6 cellular contexts compared by ENCODE assay signal in the genomic region with DNA sequence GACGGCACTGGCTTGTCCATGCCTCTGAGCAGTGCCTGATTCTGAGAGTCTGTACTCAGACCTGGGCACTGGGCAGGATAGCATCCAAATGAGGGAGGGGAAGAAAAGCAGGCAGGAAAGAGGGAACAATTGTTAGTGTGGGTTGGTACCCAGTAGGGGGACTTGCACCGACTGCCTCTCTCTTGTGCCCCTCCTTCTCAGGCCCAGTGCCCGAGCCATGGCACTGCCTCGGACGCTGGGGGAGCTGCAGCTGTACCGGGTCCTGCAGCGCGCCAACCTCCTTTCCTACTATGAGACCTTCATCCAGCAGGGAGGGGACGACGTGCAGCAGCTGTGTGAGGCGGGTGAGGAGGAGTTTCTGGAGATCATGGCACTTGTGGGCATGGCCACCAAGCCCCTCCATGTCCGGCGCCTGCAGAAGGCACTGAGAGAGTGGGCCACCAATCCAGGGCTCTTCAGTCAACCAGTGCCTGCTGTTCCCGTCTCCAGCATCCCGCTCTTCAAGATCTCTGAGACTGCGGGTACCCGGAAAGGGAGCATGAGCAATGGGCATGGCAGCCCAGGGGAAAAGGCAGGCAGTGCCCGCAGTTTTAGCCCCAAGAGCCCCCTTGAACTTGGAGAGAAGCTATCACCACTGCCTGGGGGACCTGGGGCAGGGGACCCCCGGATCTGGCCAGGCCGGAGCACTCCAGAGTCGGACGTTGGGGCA. TPM values are rescaled to one million over a fixed set of nuclear protein-coding genes. Genes with fewer than 3 reads are reported as not detected.
DNase-seq lines count a peak whose midpoint lies in the region; ATAC-seq lines count a peak whose summit lies in the region.

No MANE protein-coding gene starts in this region.

- DNase-seq in CD4-positive, CD25-positive, alpha-beta regulatory T cell, result no peak
- DNase-seq in adipocyte (ENCODE audit: low read depth), result peak; percentile 55
- DNase-seq in stimulated activated CD8-positive, alpha-beta memory T cell treated with anti-CD3 and anti-CD28 coated beads, Interleukin-4, amount 100 ng/mL, for 48 hours, result no peak
- DNase-seq in NCI-H1417 (lab: John Stamatoyannopoulos, UW), result no peak
- DNase-seq in mesendoderm, result no peak

- H3K4me1 ChIP-seq in CD4-positive, CD25-positive, alpha-beta regulatory T cell (ENCODE audit: control insufficient read depth, insufficient read depth, low read length, poor library complexity, severe bottlenecking), result peaks cover 67% of the 10 kb centered on the region
- H3K4me1 ChIP-seq in adipocyte (ENCODE audit: control insufficient read depth, insufficient read depth, low read length), result peaks cover 48% of the 10 kb centered on the region
- H3K4me1 ChIP-seq in mucosa of rectum (ENCODE audit: control insufficient read depth in 2 of 2, insufficient read depth in 2 of 2, low read length in 2 of 2), result peaks cover 32 to 41% of the 10 kb centered on the region in 2 donors
- peaks cover 7% of the 10 kb centered on the region for H3K4me1 ChIP-seq in mesendoderm (ENCODE audit: control insufficient read depth, low read depth, low read length)

- no peak for ATAC-seq in CD4-positive, CD25-positive, alpha-beta regulatory T cell (ENCODE audit: low read depth in 2 of 2)

- no CpG with 5 or more reads among the region's 22 CpGs for WGBS in mesendoderm (ENCODE audit: extremely low coverage, insufficient coverage, low lambda C conversion rate)

- H3K9ac ChIP-seq in adipocyte (ENCODE audit: low read length) (peak overlapping the region; percentile 98), mucosa of rectum (ENCODE audit: low read depth in 1 of 2, low read length in 2 of 2) (no peak overlapping the region), mesendoderm (ENCODE audit: low read length) (no peak overlapping the region)

- peak overlapping the region; percentile 12 to 96 (median 92) for H3K4me3 Mint-ChIP-seq in CD4-positive, CD25-positive, alpha-beta regulatory T cell

- no peak overlapping the region for H3K23ac ChIP-seq in mesendoderm (ENCODE audit: low read length)

- peak overlapping the region; percentile 63 for H3K27ac ChIP-seq in CD4-positive, CD25-positive, alpha-beta regulatory T cell (ENCODE audit: insufficient read depth, low read length, poor library complexity, severe bottlenecking)
- peak overlapping the region in 1 of 2 donors; percentile 63 for H3K27ac ChIP-seq in mucosa of rectum (ENCODE audit: low read depth in 2 of 2, low read length in 2 of 2)
- H3K27ac ChIP-seq in mesendoderm (ENCODE audit: low read depth, low read length), result no peak overlapping the region

- H2BK5ac ChIP-seq in mesendoderm (ENCODE audit: low read length), result no peak overlapping the region

- no peaks in the 10 kb centered on the region for H3K27me3 ChIP-seq in CD4-positive, CD25-positive, alpha-beta regulatory T cell (ENCODE audit: control insufficient read depth, insufficient read depth, low read length)
- H3K27me3 ChIP-seq in adipocyte (replicated peaks; ENCODE audit: control insufficient read depth, insufficient read depth, low read length), result no peaks in the 10 kb centered on the region
- H3K27me3 ChIP-seq in mucosa of rectum (ENCODE audit: control insufficient read depth in 2 of 2, insufficient read depth in 2 of 2, low read length in 2 of 2), result no peaks in the 10 kb centered on the region
- H3K27me3 ChIP-seq in mesendoderm (ENCODE audit: insufficient read depth, low read length, poor library complexity), result no peaks in the 10 kb centered on the region

- H2BK15ac ChIP-seq in mesendoderm (replicated peaks; ENCODE audit: low read depth), result no peak overlapping the region

- H3K36me3 Mint-ChIP-seq in CD4-positive, CD25-positive, alpha-beta regulatory T cell, result peaks cover 8% of the 10 kb centered on the region

- no peak overlapping the region for H3K4ac ChIP-seq in mesendoderm (ENCODE audit: low read depth, low read length)

- H3K79me1 ChIP-seq in mesendoderm (ENCODE audit: low read length), result peaks cover 6% of the 10 kb centered on the region

- H3K79me2 ChIP-seq in mesendoderm (ENCODE audit: control insufficient read depth, insufficient read depth, low read length), result peaks cover 8% of the 10 kb centered on the region

- no peak overlapping the region for H4K5ac ChIP-seq in mesendoderm (ENCODE audit: low read length)

- no peak overlapping the region for H2BK120ac ChIP-seq in mesendoderm (ENCODE audit: low read depth, low read length)

- no peaks in the 10 kb centered on the region for H3K27me3 Mint-ChIP-seq in CD4-positive, CD25-positive, alpha-beta regulatory T cell

- no peak overlapping the region for H3K4me2 ChIP-seq in mesendoderm (ENCODE audit: low read length)

- H3K36me3 ChIP-seq in CD4-positive, CD25-positive, alpha-beta regulatory T cell (ENCODE audit: control insufficient read depth, insufficient read depth, low read length), result peaks cover 13% of the 10 kb centered on the region
- H3K36me3 ChIP-seq in adipocyte (ENCODE audit: control insufficient read depth, insufficient read depth, low read length, severe bottlenecking) (peaks cover 47% of the 10 kb centered on the region), mucosa of rectum (ENCODE audit: control insufficient read depth in 2 of 2, insufficient read depth in 2 of 2, low read length in 2 of 2) (peaks cover 7 to 25% of the 10 kb centered on the region in 2 donors), mesendoderm (ENCODE audit: control insufficient read depth, insufficient read depth, low read length) (peaks cover 11% of the 10 kb centered on the region)

- H3K27ac Mint-ChIP-seq in CD4-positive, CD25-positive, alpha-beta regulatory T cell, result peak overlapping the region; percentile 84 to 91 (median 87)

- no peaks in the 10 kb centered on the region for H3K9me3 Mint-ChIP-seq in CD4-positive, CD25-positive, alpha-beta regulatory T cell

- no peak overlapping the region for H3K56ac ChIP-seq in mesendoderm (ENCODE audit: low read length)

- no peaks in the 10 kb centered on the region for H3K9me3 ChIP-seq in CD4-positive, CD25-positive, alpha-beta regulatory T cell (ENCODE audit: control insufficient read depth in 2 of 2, low read length in 2 of 2)
- H3K9me3 ChIP-seq in adipocyte (ENCODE audit: control insufficient read depth, low read length) (no peaks in the 10 kb centered on the region), mucosa of rectum (ENCODE audit: control insufficient read depth in 2 of 2, low read length in 2 of 2) (no peaks in the 10 kb centered on the region)

- peak overlapping the region; percentile 43 for H3K4me3 ChIP-seq in CD4-positive, CD25-positive, alpha-beta regulatory T cell (ENCODE audit: low read depth, low read length)
- H3K4me3 ChIP-seq in adipocyte (ENCODE audit: low read length) (peak overlapping the region; percentile 94), mucosa of rectum (ENCODE audit: low read length in 2 of 2) (peak overlapping the region; percentile 40 to 61), mesendoderm (ENCODE audit: low read length) (no peak overlapping the region)

- H2AK5ac ChIP-seq in mesendoderm (ENCODE audit: low read length), result no peak overlapping the region

- H3K4me1 Mint-ChIP-seq in CD4-positive, CD25-positive, alpha-beta regulatory T cell, result peaks cover 0 to 75% (median 31%) of the 10 kb centered on the region in 4 donors

- H3K18ac ChIP-seq in mesendoderm (ENCODE audit: low read length), result no peak overlapping the region

- no peak overlapping the region for H4K8ac ChIP-seq in mesendoderm (ENCODE audit: low read depth, low read length)

RNA-seq across cellular contexts. Expression of a gene that starts 2.2 kb away (rescaled TPM):
- total RNA-seq in CD4-positive, CD25-positive, alpha-beta regulatory T cell, result 7.5 TPM
- 1 to 10 TPM in 2 of 4 donors, under 1 TPM in 2; 0.31 to 1.2 (median 0.90) TPM for polyA plus RNA-seq in CD4-positive, CD25-positive, alpha-beta regulatory T cell
- 10.0 TPM for polyA plus RNA-seq in mesendoderm (2013, experiment 1 of 2)
- polyA plus RNA-seq in mesendoderm (2013, experiment 2 of 2), result 9.5 TPM

RNA-seq across cellular contexts. Expression of a gene that starts 12.5 kb away (rescaled TPM):
- 14.7 TPM for total RNA-seq in CD4-positive, CD25-positive, alpha-beta regulatory T cell
- polyA plus RNA-seq in CD4-positive, CD25-positive, alpha-beta regulatory T cell, result 1 to 10 TPM; 3.1 to 7.1 (median 4.7) TPM
- polyA plus RNA-seq in mesendoderm (2013, experiment 1 of 2), result 14.8 TPM
- 14.9 TPM for polyA plus RNA-seq in mesendoderm (2013, experiment 2 of 2)

RNA-seq across cellular contexts. Expression of a gene that starts 20.1 kb away (rescaled TPM):
- total RNA-seq in CD4-positive, CD25-positive, alpha-beta regulatory T cell, result 215 TPM
- polyA plus RNA-seq in CD4-positive, CD25-positive, alpha-beta regulatory T cell, result 10 to 100 TPM; 69.2 to 81.6 (median 76.4) TPM
- polyA plus RNA-seq in mesendoderm (2013, experiment 1 of 2), result 22.6 TPM
- polyA plus RNA-seq in mesendoderm (2013, experiment 2 of 2), result 22.2 TPM

RNA-seq across cellular contexts. Expression of a gene that starts 37.2 kb away (rescaled TPM):
- 3.9 TPM for total RNA-seq in CD4-positive, CD25-positive, alpha-beta regulatory T cell
- under 1 TPM in 3 of 4 donors, not detected in 1; 0.13 to 0.24 (median 0.18) TPM for polyA plus RNA-seq in CD4-positive, CD25-positive, alpha-beta regulatory T cell
- 16.1 TPM for polyA plus RNA-seq in mesendoderm (2013, experiment 1 of 2)
- polyA plus RNA-seq in mesendoderm (2013, experiment 2 of 2), result 15.2 TPM

RNA-seq across cellular contexts. Expression of a gene that starts 41.1 kb away (rescaled TPM):
- total RNA-seq in CD4-positive, CD25-positive, alpha-beta regulatory T cell, result 0.32 TPM
- under 1 TPM in 1 of 4 donors, not detected in 3; 0.38 TPM for polyA plus RNA-seq in CD4-positive, CD25-positive, alpha-beta regulatory T cell
- 0.07 TPM for polyA plus RNA-seq in mesendoderm (2013, experiment 1 of 2)
- 0.07 TPM for polyA plus RNA-seq in mesendoderm (2013, experiment 2 of 2)
